ENCODE assay signal across 15 cellular contexts in the genomic region with DNA sequence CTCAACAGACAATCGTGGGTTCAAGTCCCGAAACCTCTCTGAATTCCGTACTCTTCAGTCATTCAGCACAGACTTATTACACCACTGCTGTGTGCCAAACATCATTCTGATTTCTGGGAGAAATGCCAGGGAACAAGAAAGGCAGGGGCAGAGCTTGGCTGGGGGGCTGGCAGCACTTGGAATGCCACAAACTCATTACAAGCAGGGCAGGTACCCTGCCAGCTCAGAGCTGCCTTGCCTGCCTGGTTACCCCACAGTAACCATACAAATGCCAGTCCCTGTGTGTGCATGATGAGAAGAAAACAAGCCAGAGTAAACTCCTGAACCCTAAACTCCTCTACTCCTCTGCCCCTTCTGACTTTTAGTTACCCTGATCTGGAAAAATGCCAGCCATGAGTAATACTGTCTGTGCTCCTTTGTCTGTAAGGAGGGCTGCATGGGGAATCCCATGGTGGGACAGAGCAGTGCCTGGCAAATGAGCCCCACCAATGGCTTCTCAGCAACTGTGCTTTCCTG. TPM values are rescaled to one million over a fixed set of nuclear protein-coding genes. Genes with fewer than 3 reads are reported as not detected.
A peak's percentile ranks its signal among the peaks of the same experiment; 100 is the strongest.
DNase-seq lines count a peak whose midpoint lies in the region; ATAC-seq and TF ChIP-seq lines count a peak whose summit lies in the region.
"Had no signal": no experiment of that assay in that cellular context is flagged by ENCODE, and none has a peak within 500 bp of the region (broad histone marks: within the 10 kb centered on the region; RNA-seq: fewer than 3 reads in every experiment).

No MANE protein-coding gene starts in this region.

- peaks cover 15 to 27% (median 22%) of the 10 kb centered on the region in 3 donors for H3K4me1 Mint-ChIP-seq in CD8-positive, alpha-beta memory T cell

- CTCF ChIA-PET in CD8-positive, alpha-beta memory T cell (lab: Charles Lee), result interaction anchor here (1.2 to 25.1 kb wide), 7 partner anchors 12 to 229 kb away, joined by 3 to 860 read pairs (median 4); a partner anchor contains a TSS

- POLR2A ChIA-PET in CD8-positive, alpha-beta memory T cell (lab: Charles Lee), result interaction anchor here (1.2 kb wide), 1 partner anchor 20 kb away, joined by 3 read pairs; no protein-coding TSS in a partner anchor

- DNase-seq in NCI-H2196 (lab: John Stamatoyannopoulos, UW; ENCODE audit: unreplicated experiment) (peak; percentile 20), NCI-H2196 treated with DMSO at 0.1 percent for 48 hours (lab: John Stamatoyannopoulos, UW; ENCODE audit: unreplicated experiment) (no peak), fibroblast of peridontal ligament (ENCODE audit: extremely low read depth) (peak; percentile 65), superior temporal gyrus (ENCODE audit: extremely low spot score) (peak; percentile 49), GM20000 (ENCODE audit: low spot score) (no peak)
- no peak for DNase-seq in CD8-positive, alpha-beta memory T cell
- DNase-seq in activated CD4-positive, CD25-positive, alpha-beta regulatory T cell treated with anti-CD3 and anti-CD28 coated beads, Interleukin-2, amount 50 U/mL, for 72 hours, result no peak
- DNase-seq: amniotic stem cell, GF-D8, naive B cell, NCI-H2029, Peyer's patch had no signal

- no peak overlapping the region for H3K4me3 ChIP-seq in CD8-positive, alpha-beta memory T cell (ENCODE audit: low read length)
- H3K4me3 ChIP-seq: Peyer's patch, tibial nerve had no signal

- H3K4me1 ChIP-seq in CD8-positive, alpha-beta memory T cell (ENCODE audit: insufficient read depth, low read length), result peaks cover 13% of the 10 kb centered on the region

- ATAC-seq in SK-N-SH treated with all-trans-retinoic acid at 6 μM for 48 hours, result peak; percentile 57

- TF ChIP-seq CTCF in GM20000 (IDR thresholded peaks at IDR 0.05; ENCODE audit: extremely low read depth, missing control alignments), result no peak

- H3K27me3 ChIP-seq in CD8-positive, alpha-beta memory T cell (ENCODE audit: insufficient read depth, low read length, poor library complexity, severe bottlenecking), result peaks cover 5% of the 10 kb centered on the region
- H3K27me3 ChIP-seq: Peyer's patch, tibial nerve had no signal

- H3K27ac Mint-ChIP-seq in CD8-positive, alpha-beta memory T cell, result peak overlapping the region in 1 of 8 donors; percentile 33

- H3K9me3 ChIP-seq in CD8-positive, alpha-beta memory T cell (ENCODE audit: low read length), result no peaks in the 10 kb centered on the region
- H3K9me3 ChIP-seq: Peyer's patch, tibial nerve had no signal

- H3K36me3 Mint-ChIP-seq in CD8-positive, alpha-beta memory T cell, result no peaks in the 10 kb centered on the region
- H3K36me3 Mint-ChIP-seq: naive B cell had no signal

- peaks cover 0 to 3% of the 10 kb centered on the region in 2 donors for H3K27me3 Mint-ChIP-seq in CD8-positive, alpha-beta memory T cell
- H3K27me3 Mint-ChIP-seq: naive B cell had no signal

- no peaks in the 10 kb centered on the region for H3K9me3 Mint-ChIP-seq in CD8-positive, alpha-beta memory T cell
- H3K9me3 Mint-ChIP-seq: naive B cell had no signal

- H3K4me3 Mint-ChIP-seq in CD8-positive, alpha-beta memory T cell, result no peak overlapping the region

- H3K36me3 ChIP-seq in CD8-positive, alpha-beta memory T cell (ENCODE audit: insufficient read depth, low read length), result no peaks in the 10 kb centered on the region
- H3K36me3 ChIP-seq: Peyer's patch, tibial nerve had no signal

- H3K27ac ChIP-seq in CD8-positive, alpha-beta memory T cell (ENCODE audit: low read depth, low read length), result no peak overlapping the region
- H3K27ac ChIP-seq: Peyer's patch had no signal

TF ChIP-seq in SK-N-SH treated with all-trans-retinoic acid at 6 μM for 48 hours, 23 proteins besides CTCF, POLR2A, EP300 and RAD21:
- TF ChIP-seq, protein P1, sequence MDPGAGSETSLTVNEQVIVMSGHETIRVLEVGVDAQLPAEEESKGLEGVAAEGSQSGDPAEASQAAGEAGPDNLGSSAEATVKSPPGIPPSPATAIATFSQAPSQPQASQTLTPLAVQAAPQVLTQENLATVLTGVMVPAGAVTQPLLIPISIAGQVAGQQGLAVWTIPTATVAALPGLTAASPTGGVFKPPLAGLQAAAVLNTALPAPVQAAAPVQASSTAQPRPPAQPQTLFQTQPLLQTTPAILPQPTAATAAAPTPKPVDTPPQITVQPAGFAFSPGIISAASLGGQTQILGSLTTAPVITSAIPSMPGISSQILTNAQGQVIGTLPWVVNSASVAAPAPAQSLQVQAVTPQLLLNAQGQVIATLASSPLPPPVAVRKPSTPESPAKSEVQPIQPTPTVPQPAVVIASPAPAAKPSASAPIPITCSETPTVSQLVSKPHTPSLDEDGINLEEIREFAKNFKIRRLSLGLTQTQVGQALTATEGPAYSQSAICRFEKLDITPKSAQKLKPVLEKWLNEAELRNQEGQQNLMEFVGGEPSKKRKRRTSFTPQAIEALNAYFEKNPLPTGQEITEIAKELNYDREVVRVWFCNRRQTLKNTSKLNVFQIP (CRISPR knock-in tag; IDR thresholded peaks at IDR 0.05; ENCODE audit: borderline replicate concordance, low read depth), result no peak
- TF ChIP-seq, protein P2, sequence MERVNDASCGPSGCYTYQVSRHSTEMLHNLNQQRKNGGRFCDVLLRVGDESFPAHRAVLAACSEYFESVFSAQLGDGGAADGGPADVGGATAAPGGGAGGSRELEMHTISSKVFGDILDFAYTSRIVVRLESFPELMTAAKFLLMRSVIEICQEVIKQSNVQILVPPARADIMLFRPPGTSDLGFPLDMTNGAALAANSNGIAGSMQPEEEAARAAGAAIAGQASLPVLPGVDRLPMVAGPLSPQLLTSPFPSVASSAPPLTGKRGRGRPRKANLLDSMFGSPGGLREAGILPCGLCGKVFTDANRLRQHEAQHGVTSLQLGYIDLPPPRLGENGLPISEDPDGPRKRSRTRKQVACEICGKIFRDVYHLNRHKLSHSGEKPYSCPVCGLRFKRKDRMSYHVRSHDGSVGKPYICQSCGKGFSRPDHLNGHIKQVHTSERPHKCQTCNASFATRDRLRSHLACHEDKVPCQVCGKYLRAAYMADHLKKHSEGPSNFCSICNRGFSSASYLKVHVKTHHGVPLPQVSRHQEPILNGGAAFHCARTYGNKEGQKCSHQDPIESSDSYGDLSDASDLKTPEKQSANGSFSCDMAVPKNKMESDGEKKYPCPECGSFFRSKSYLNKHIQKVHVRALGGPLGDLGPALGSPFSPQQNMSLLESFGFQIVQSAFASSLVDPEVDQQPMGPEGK (CRISPR knock-in tag; IDR thresholded peaks at IDR 0.05; ENCODE audit: borderline replicate concordance), result 0 out of 2 replicates have a peak, but pooled peaks have one; percentile 27

RNA-seq across cellular contexts. Expression of a gene that starts 6.9 kb away (rescaled TPM):
- 10 to 100 TPM; 36.8 to 38.8 TPM for total RNA-seq in CD8-positive, alpha-beta memory T cell
- polyA plus RNA-seq in CD8-positive, alpha-beta memory T cell, result 9.4 TPM

RNA-seq across cellular contexts. Expression of a gene that starts 11.5 kb away (rescaled TPM):
- 1 to 10 TPM; 3.5 to 4.2 TPM for total RNA-seq in CD8-positive, alpha-beta memory T cell
- polyA plus RNA-seq in CD8-positive, alpha-beta memory T cell, result 4.6 TPM

RNA-seq across cellular contexts. Expression of a gene that starts 16.7 kb away (rescaled TPM):
- total RNA-seq in CD8-positive, alpha-beta memory T cell, result 100 to 1,000 TPM; 338 to 357 TPM
- 564 TPM for polyA plus RNA-seq in CD8-positive, alpha-beta memory T cell

RNA-seq across cellular contexts. Expression of a gene that starts 19.0 kb away (rescaled TPM):
- total RNA-seq in CD8-positive, alpha-beta memory T cell, result 100 to 1,000 TPM; 102 to 105 TPM
- polyA plus RNA-seq in CD8-positive, alpha-beta memory T cell, result 331 TPM
- polyA plus RNA-seq: AG04450 had no signal

RNA-seq across cellular contexts. Expression of a gene that starts 30.6 kb away (rescaled TPM):
- 1 to 10 TPM; 2.0 to 2.7 TPM for total RNA-seq in CD8-positive, alpha-beta memory T cell
- polyA plus RNA-seq in CD8-positive, alpha-beta memory T cell, result 1.8 TPM

Comparison
In these comparisons a context has a peak if more than half of its experiments do, and no peak if none do; other contexts are left out.
1. DNase-seq: peak in NCI-H2196 (single experiment), fibroblast of peridontal ligament (single experiment) and superior temporal gyrus (single experiment); none in NCI-H2196 treated with DMSO at 0.1 percent for 48 hours (single experiment), GM20000 (single experiment), CD8-positive, alpha-beta memory T cell (0 of 5) and activated CD4-positive, CD25-positive, alpha-beta regulatory T cell treated with anti-CD3 and anti-CD28 coated beads, Interleukin-2, amount 50 U/mL, for 72 hours (single experiment).